ENCODE assay signal across 10 cellular contexts in the genomic region with DNA sequence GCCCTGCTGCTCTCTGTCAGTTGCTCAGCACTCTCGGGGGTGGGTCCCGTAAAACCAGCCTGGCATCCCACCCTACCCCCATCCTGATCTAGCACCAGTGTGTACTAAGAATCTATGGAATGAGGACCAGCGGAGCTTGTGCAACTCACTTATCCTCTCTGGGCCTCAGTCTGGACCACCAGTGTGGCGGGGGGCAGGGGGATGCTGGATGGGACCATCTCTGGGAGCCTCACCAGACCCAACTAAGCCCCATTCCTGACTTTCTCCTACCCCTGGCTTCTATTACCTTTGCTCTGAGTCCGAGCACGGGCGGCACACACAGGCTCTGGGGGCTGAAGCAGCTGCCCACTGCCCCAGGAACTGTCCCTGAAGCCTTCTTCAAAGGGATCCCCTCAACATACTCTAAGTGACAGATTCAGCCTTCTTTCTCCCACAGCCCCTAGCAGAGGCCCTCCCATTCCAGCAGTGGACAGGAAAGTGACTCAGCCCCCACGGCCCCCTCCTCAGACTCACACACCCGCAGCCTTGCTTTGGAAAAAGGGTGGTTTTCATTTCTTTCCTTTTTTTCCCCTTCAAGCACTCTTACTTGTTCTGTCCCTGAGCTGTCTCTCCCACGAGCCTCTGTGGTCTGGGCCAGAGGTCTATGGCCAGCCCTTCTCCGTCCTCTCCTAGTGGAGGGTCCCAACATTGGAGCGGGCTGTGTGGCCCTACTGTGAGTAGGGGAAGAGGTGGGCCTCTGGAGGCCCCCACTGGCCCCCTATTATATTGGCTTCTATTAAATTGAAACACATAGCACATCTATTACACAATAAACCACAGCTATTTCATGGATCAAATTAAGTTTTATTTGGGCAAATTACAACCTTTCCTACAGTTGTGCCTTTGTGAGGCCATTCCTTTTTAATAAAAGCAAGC.
DNase-seq lines count a peak whose midpoint lies in the region; ATAC-seq and TF ChIP-seq lines count a peak whose summit lies in the region.
"Had no signal": no experiment of that assay in that cellular context is flagged by ENCODE, and none has a peak within 500 bp of the region (broad histone marks: within the 10 kb centered on the region; RNA-seq: fewer than 3 reads in every experiment).

No MANE protein-coding gene starts in this region.

- POLR2A ChIA-PET in activated CD4-positive, alpha-beta T cell treated with anti-CD3 and anti-CD28 coated beads for 36 hours (lab: Charles Lee), result no interaction called here

- TF ChIP-seq CTCF in 22Rv1 (IDR thresholded peaks at IDR 0.05) (no peak), endothelial cell (IDR thresholded peaks at IDR 0.05; ENCODE audit: unreplicated experiment) (no peak), nephron (IDR thresholded peaks at IDR 0.05; ENCODE audit: unreplicated experiment in 3 of 3) (no peak)

- no peaks in the 10 kb centered on the region for H3K9me3 Mint-ChIP-seq in endothelial cell (ENCODE audit: unreplicated experiment)
- peaks cover 3% of the 10 kb centered on the region for H3K9me3 Mint-ChIP-seq in nephron
- no peaks in the 10 kb centered on the region for H3K9me3 Mint-ChIP-seq in activated CD4-positive, alpha-beta T cell treated with anti-CD3 and anti-CD28 coated beads for 36 hours (ENCODE audit: low read depth)
- H3K9me3 Mint-ChIP-seq: IgD-negative memory B cell had no signal

- CTCF ChIA-PET in activated CD4-positive, alpha-beta T cell treated with anti-CD3 and anti-CD28 coated beads for 36 hours (lab: Charles Lee), result interaction anchor here (0.6 kb wide), 1 partner anchor 59 kb away, joined by 6 read pairs; no protein-coding TSS in a partner anchor

- H3K27ac ChIP-seq in 22Rv1, result peak overlapping the region; percentile 25; the same call in 1 of the 2 replicates

- no peak for ATAC-seq in activated CD4-positive, alpha-beta T cell treated with anti-CD3 and anti-CD28 coated beads for 36 hours
- ATAC-seq: T-helper 17 cell had no signal

- no peak overlapping the region for H3K4me3 Mint-ChIP-seq in endothelial cell (ENCODE audit: unreplicated experiment)
- no peak overlapping the region for H3K4me3 Mint-ChIP-seq in nephron
- no peak overlapping the region for H3K4me3 Mint-ChIP-seq in activated CD4-positive, alpha-beta T cell treated with anti-CD3 and anti-CD28 coated beads for 36 hours
- H3K4me3 Mint-ChIP-seq: IgD-negative memory B cell, T-helper 17 cell had no signal

- peak overlapping the region; percentile 26 for H3K27ac Mint-ChIP-seq in endothelial cell (ENCODE audit: unreplicated experiment)
- peak overlapping the region; percentile 91 to 95 (median 92) for H3K27ac Mint-ChIP-seq in nephron
- no peak overlapping the region for H3K27ac Mint-ChIP-seq in activated CD4-positive, alpha-beta T cell treated with anti-CD3 and anti-CD28 coated beads for 36 hours
- H3K27ac Mint-ChIP-seq: IgD-negative memory B cell, T-helper 17 cell had no signal

- peaks cover 13% of the 10 kb centered on the region for H3K4me1 Mint-ChIP-seq in endothelial cell (ENCODE audit: unreplicated experiment)
- H3K4me1 Mint-ChIP-seq in nephron, result peaks cover 25% of the 10 kb centered on the region
- no peaks in the 10 kb centered on the region for H3K4me1 Mint-ChIP-seq in activated CD4-positive, alpha-beta T cell treated with anti-CD3 and anti-CD28 coated beads for 36 hours
- H3K4me1 Mint-ChIP-seq: IgD-negative memory B cell, T-helper 17 cell had no signal

- intact Hi-C loops in activated CD4-positive, alpha-beta T cell treated with anti-CD3 and anti-CD28 coated beads for 36 hours (cut with DNase I, micrococcal nuclease), result no loop called here

- peak; percentile 74 for DNase-seq in M059J (ENCODE audit: low read depth)
- no peak for DNase-seq in endothelial cell (ENCODE audit: low spot score)
- no peak for DNase-seq in activated CD4-positive, alpha-beta T cell treated with anti-CD3 and anti-CD28 coated beads for 36 hours
- DNase-seq in ecto neural progenitor cell (ENCODE audit: low spot score), result no peak
- DNase-seq in activated CD4-positive, alpha-beta T cell treated with anti-CD3 and anti-CD28 coated beads, Interleukin-2, amount 50 U/mL, for 4 hours, result no peak
- no peak for DNase-seq in GM19238 (ENCODE audit: insufficient read length, low spot score)
- DNase-seq: T-helper 17 cell had no signal

- H3K27me3 Mint-ChIP-seq in endothelial cell (ENCODE audit: unreplicated experiment) (no peaks in the 10 kb centered on the region), nephron (ENCODE audit: low read depth) (peaks cover 4% of the 10 kb centered on the region)
- H3K27me3 Mint-ChIP-seq in activated CD4-positive, alpha-beta T cell treated with anti-CD3 and anti-CD28 coated beads for 36 hours, result no peaks in the 10 kb centered on the region

- H3K36me3 Mint-ChIP-seq in endothelial cell (ENCODE audit: low read depth, unreplicated experiment) (no peaks in the 10 kb centered on the region), nephron (ENCODE audit: low read depth) (no peaks in the 10 kb centered on the region)
- H3K36me3 Mint-ChIP-seq in activated CD4-positive, alpha-beta T cell treated with anti-CD3 and anti-CD28 coated beads for 36 hours (ENCODE audit: low read depth), result no peaks in the 10 kb centered on the region
- H3K36me3 Mint-ChIP-seq: IgD-negative memory B cell had no signal
